Comparison of ENCODE assay signal across 10 cellular contexts in genomic region chr4:36189511-36190226, GRCh38. TPM values are rescaled to one million over a fixed set of nuclear protein-coding genes. Genes with fewer than 3 reads are reported as not detected.
DNase-seq lines count a peak whose midpoint lies in the region; ATAC-seq and TF ChIP-seq lines count a peak whose summit lies in the region.
"Had no signal": no experiment of that assay in that cellular context is flagged by ENCODE, and none has a peak within 500 bp of the region (broad histone marks: within the 10 kb centered on the region; RNA-seq: fewer than 3 reads in every experiment).

No MANE protein-coding gene starts in this region.

- H2AFZ ChIP-seq in PC-3 (ENCODE audit: low read length) = no peak overlapping the region

- no peak overlapping the region for H3K27ac ChIP-seq in PC-3 (ENCODE audit: low read length)

- no peak overlapping the region for H3K4me3 ChIP-seq in PC-3 (ENCODE audit: low read length)

- H3F3A ChIP-seq in PC-3 (ENCODE audit: low read length, unreplicated experiment) = no peaks in the 10 kb centered on the region

- no peak overlapping the region for H3K9ac ChIP-seq in PC-3 (ENCODE audit: low read length)

- ATAC-seq in GM18517 (IDR thresholded peaks at IDR 0.05; ENCODE audit: unreplicated experiment) = peak; percentile 60
- ATAC-seq in GM21576 (IDR thresholded peaks at IDR 0.05; ENCODE audit: unreplicated experiment) = peak; percentile 95
- ATAC-seq in left colon = peak; percentile 23
- no peak for ATAC-seq in PC-3

- no peaks in the 10 kb centered on the region for H3K9me2 ChIP-seq in PC-3 (replicated peaks; ENCODE audit: low read length)

- H3K4me1 ChIP-seq in PC-3 (ENCODE audit: insufficient read depth, low read length) = no peaks in the 10 kb centered on the region

- no peaks in the 10 kb centered on the region for H3K27me3 ChIP-seq in PC-3 (ENCODE audit: low read length)

- POLR2A ChIA-PET in PC-3 (lab: Charles Lee; ENCODE audit: unreplicated experiment) = no interaction called here

- peak; percentile 46 for DNase-seq in HT1080 (ENCODE audit: low read depth)
- DNase-seq in left colon = no peak
- DNase-seq in PC-3 = no peak
- DNase-seq in NCI-H128 (lab: John Stamatoyannopoulos, UW; ENCODE audit: unreplicated experiment) = no peak
- DNase-seq in stimulated activated CD4-positive, alpha-beta T cell treated with anti-CD3 and anti-CD28 coated beads, Interleukin-15, amount 100 ng/mL, for 24 hours = no peak
- DNase-seq in head of caudate nucleus = no peak
- DNase-seq: activated CD4-positive, alpha-beta T cell treated with anti-CD3 and anti-CD28 coated beads for 4 hours had no signal

- BruUV-seq in PC-3 (replicated peaks; lab: Mats Ljungman, UMichigan) = no TSS peak

- H3K9me3 ChIP-seq in PC-3 (ENCODE audit: low read length) = no peaks in the 10 kb centered on the region

- no peaks in the 10 kb centered on the region for H4K20me1 ChIP-seq in PC-3 (ENCODE audit: low read length)

- H3K4me2 ChIP-seq in PC-3 (ENCODE audit: low read length) = no peak overlapping the region

- no peak for TF ChIP-seq CTCF in PC-3 (conservative IDR thresholded peaks at IDR 0.05; ENCODE audit: low read depth, low read length)

- H3K79me2 ChIP-seq in PC-3 (ENCODE audit: low read length) = no peaks in the 10 kb centered on the region

- intact Hi-C loops in left colon (cut with DNase I, micrococcal nuclease) (no loop called here), PC-3 (cut with micrococcal nuclease) (loop anchor here (5.0 kb wide), 1 partner anchor 257 kb away; no protein-coding TSS in a partner anchor), head of caudate nucleus (cut with DNase I) (no loop called here)

- no peaks in the 10 kb centered on the region for H3K36me3 ChIP-seq in PC-3 (ENCODE audit: low read depth, low read length)

- CTCF ChIA-PET in PC-3 (lab: Charles Lee) = no interaction called here

RNA-seq across cellular contexts. Expression of gene ARAP2, which starts 54.6 kb away (rescaled TPM):
- total RNA-seq in HT1080 (2014; rRNA removed; shearing (Covaris generic)) = 2.2 and 2.8 TPM in 2 replicates
- polyA plus RNA-seq in HT1080 (2015; cell fraction: cytosol; rRNA removed) = 1.1 and 1.6 TPM in 2 replicates
- polyA plus RNA-seq in HT1080 (2015; cell fraction: nucleus; rRNA removed) = 1.9 and 2.5 TPM in 2 replicates
- total RNA-seq in left colon (10 to 100 TPM; 19.5 to 22.3 TPM), PC-3 (2014; rRNA removed) (12.5 and 13.2 TPM in 2 replicates)
- total RNA-seq: myocyte had no signal
